Comparison of ENCODE assay signal across 1 cellular context in the genomic region with DNA sequence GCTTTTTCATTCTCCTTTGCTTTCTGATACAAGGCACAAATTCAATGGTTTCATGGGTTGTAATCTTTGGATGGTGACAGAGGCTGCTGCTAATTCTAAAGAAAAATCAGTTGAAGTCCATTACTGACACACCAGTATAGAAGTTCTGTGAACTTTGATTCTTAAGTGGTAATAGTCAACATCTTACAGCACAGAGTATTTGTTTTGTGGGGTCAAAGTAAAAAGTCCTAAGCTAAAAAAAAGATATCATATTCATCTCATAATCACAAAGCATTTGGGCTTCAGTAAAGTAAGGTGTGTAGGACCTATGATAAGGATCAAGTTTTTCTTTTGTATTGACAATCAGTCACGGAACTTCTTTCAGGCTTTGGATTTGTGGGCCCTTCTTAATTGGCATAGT.
TF ChIP-seq lines count a peak whose summit lies in the region.

No MANE protein-coding gene starts in this region.

TF ChIP-seq in WTC11, 78 proteins besides CTCF, POLR2A, EP300 and RAD21 (continued from another document):
- TF ChIP-seq, protein P1, sequence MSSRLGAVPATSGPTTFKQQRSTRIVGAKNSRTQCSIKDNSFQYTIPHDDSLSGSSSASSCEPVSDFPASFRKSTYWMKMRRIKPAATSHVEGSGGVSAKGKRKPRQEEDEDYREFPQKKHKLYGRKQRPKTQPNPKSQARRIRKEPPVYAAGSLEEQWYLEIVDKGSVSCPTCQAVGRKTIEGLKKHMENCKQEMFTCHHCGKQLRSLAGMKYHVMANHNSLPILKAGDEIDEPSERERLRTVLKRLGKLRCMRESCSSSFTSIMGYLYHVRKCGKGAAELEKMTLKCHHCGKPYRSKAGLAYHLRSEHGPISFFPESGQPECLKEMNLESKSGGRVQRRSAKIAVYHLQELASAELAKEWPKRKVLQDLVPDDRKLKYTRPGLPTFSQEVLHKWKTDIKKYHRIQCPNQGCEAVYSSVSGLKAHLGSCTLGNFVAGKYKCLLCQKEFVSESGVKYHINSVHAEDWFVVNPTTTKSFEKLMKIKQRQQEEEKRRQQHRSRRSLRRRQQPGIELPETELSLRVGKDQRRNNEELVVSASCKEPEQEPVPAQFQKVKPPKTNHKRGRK (CRISPR knock-in tag; IDR thresholded peaks at IDR 0.05; ENCODE audit: borderline replicate concordance) = no peak
- TF ChIP-seq CREM (CRISPR knock-in tag; IDR thresholded peaks at IDR 0.05) = no peak
- TF ChIP-seq NR3C1 (CRISPR knock-in tag; conservative IDR thresholded peaks at IDR 0.05; ENCODE audit: low read depth) = no peak
- TF ChIP-seq, protein P2, sequence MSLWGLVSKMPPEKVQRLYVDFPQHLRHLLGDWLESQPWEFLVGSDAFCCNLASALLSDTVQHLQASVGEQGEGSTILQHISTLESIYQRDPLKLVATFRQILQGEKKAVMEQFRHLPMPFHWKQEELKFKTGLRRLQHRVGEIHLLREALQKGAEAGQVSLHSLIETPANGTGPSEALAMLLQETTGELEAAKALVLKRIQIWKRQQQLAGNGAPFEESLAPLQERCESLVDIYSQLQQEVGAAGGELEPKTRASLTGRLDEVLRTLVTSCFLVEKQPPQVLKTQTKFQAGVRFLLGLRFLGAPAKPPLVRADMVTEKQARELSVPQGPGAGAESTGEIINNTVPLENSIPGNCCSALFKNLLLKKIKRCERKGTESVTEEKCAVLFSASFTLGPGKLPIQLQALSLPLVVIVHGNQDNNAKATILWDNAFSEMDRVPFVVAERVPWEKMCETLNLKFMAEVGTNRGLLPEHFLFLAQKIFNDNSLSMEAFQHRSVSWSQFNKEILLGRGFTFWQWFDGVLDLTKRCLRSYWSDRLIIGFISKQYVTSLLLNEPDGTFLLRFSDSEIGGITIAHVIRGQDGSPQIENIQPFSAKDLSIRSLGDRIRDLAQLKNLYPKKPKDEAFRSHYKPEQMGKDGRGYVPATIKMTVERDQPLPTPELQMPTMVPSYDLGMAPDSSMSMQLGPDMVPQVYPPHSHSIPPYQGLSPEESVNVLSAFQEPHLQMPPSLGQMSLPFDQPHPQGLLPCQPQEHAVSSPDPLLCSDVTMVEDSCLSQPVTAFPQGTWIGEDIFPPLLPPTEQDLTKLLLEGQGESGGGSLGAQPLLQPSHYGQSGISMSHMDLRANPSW (CRISPR knock-in tag; conservative IDR thresholded peaks at IDR 0.05; ENCODE audit: low read depth) = no peak
- TF ChIP-seq, protein P3, sequence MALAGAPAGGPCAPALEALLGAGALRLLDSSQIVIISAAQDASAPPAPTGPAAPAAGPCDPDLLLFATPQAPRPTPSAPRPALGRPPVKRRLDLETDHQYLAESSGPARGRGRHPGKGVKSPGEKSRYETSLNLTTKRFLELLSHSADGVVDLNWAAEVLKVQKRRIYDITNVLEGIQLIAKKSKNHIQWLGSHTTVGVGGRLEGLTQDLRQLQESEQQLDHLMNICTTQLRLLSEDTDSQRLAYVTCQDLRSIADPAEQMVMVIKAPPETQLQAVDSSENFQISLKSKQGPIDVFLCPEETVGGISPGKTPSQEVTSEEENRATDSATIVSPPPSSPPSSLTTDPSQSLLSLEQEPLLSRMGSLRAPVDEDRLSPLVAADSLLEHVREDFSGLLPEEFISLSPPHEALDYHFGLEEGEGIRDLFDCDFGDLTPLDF (CRISPR knock-in tag; IDR thresholded peaks at IDR 0.05) = no peak
- TF ChIP-seq, protein P4, sequence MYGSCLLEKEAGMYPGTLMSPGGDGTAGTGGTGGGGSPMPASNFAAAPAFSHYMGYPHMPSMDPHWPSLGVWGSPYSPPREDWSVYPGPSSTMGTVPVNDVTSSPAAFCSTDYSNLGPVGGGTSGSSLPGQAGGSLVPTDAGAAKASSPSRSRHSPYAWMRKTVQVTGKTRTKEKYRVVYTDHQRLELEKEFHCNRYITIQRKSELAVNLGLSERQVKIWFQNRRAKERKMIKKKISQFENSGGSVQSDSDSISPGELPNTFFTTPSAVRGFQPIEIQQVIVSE (CRISPR knock-in tag; IDR thresholded peaks at IDR 0.05; ENCODE audit: borderline replicate concordance) = no peak
- TF ChIP-seq, protein P5, sequence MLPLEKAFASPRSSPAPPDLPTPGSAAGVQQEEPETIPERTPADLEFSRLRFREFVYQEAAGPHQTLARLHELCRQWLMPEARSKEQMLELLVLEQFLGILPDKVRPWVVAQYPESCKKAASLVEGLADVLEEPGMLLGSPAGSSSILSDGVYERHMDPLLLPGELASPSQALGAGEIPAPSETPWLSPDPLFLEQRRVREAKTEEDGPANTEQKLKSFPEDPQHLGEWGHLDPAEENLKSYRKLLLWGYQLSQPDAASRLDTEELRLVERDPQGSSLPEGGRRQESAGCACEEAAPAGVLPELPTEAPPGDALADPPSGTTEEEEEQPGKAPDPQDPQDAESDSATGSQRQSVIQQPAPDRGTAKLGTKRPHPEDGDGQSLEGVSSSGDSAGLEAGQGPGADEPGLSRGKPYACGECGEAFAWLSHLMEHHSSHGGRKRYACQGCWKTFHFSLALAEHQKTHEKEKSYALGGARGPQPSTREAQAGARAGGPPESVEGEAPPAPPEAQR (CRISPR knock-in tag; IDR thresholded peaks at IDR 0.05) = no peak
- TF ChIP-seq EMX1 (CRISPR knock-in tag; IDR thresholded peaks at IDR 0.05) = no peak
- TF ChIP-seq FOXK1 (CRISPR knock-in tag; IDR thresholded peaks at IDR 0.05) = no peak
- TF ChIP-seq MXD4 (CRISPR knock-in tag; IDR thresholded peaks at IDR 0.05; ENCODE audit: borderline replicate concordance) = no peak
- TF ChIP-seq FOXP1 (CRISPR knock-in tag; IDR thresholded peaks at IDR 0.05; ENCODE audit: borderline replicate concordance) = no peak
